In genomic region chr1:212229654-212230053, GRCh38 we compare ENCODE assay signal across 20 cellular contexts. TPM values are rescaled to one million over a fixed set of nuclear protein-coding genes. Genes with fewer than 3 reads are reported as not detected.
DNase-seq lines count a peak whose midpoint lies in the region; ATAC-seq, FAIRE-seq and TF ChIP-seq lines count a peak whose summit lies in the region.
"Had no signal": no experiment of that assay in that cellular context is flagged by ENCODE, and none has a peak within 500 bp of the region (broad histone marks: within the 10 kb centered on the region; RNA-seq: fewer than 3 reads in every experiment).

No MANE protein-coding gene starts in this region.

- H3K36me3 Mint-ChIP-seq in naive thymus-derived CD8-positive, alpha-beta T cell, result no peaks in the 10 kb centered on the region
- H3K36me3 Mint-ChIP-seq: activated naive CD8-positive, alpha-beta T cell treated with anti-CD3 and anti-CD28 coated beads for 36 hours; T-cell had no signal

- H3K27ac ChIP-seq in liver (ENCODE audit: low read depth in 1 of 2, low read length in 2 of 2) (peak overlapping the region; percentile 88 to 91), HepG2 (ENCODE audit: extremely low read length, insufficient read depth, low read length) (no peak overlapping the region), body of pancreas (peak overlapping the region; percentile 25 to 88 (median 87)), kidney (ENCODE audit: low read depth in 2 of 2, low read length in 2 of 2) (peak overlapping the region; percentile 13 to 44)
- H3K27ac ChIP-seq: A549, epithelial cell of prostate, left ventricle myocardium inferior, transverse colon had no signal

- ATAC-seq in HepG2, result no peak
- ATAC-seq in body of pancreas, result no peak
- ATAC-seq in naive thymus-derived CD8-positive, alpha-beta T cell, result no peak
- ATAC-seq: A549, T-cell had no signal

- no peak overlapping the region for H3K27ac Mint-ChIP-seq in naive thymus-derived CD8-positive, alpha-beta T cell
- H3K27ac Mint-ChIP-seq: activated naive CD8-positive, alpha-beta T cell treated with anti-CD3 and anti-CD28 coated beads for 36 hours; T-cell had no signal

- H3K9me3 Mint-ChIP-seq in naive thymus-derived CD8-positive, alpha-beta T cell, result no peaks in the 10 kb centered on the region
- H3K9me3 Mint-ChIP-seq: activated naive CD8-positive, alpha-beta T cell treated with anti-CD3 and anti-CD28 coated beads for 36 hours; T-cell had no signal

- POLR2A ChIA-PET in HepG2 (lab: Yijun Ruan, JAX), result interaction anchor here (0.6 to 2.0 kb wide), 3 partner anchors 9 to 55 kb away, joined by 3 to 6 read pairs (median 3); no protein-coding TSS in a partner anchor
- POLR2A ChIA-PET in naive thymus-derived CD8-positive, alpha-beta T cell (lab: Charles Lee), result no interaction called here

- no TSS peak for BruUV-seq in HepG2 (replicated peaks; lab: Mats Ljungman, UMichigan)

- H3K4me3 ChIP-seq in liver (ENCODE audit: low read depth in 1 of 3, low read length in 3 of 3), result no peak overlapping the region
- H3K4me3 ChIP-seq in HepG2 (replicated peaks in 1 of 3; ENCODE audit: insufficient read depth in 1 of 3, low read depth in 2 of 3, low read length in 3 of 3), result no peak overlapping the region
- H3K4me3 ChIP-seq in body of pancreas, result no peak overlapping the region
- no peak overlapping the region for H3K4me3 ChIP-seq in kidney (ENCODE audit: low read length in 2 of 2)
- H3K4me3 ChIP-seq: A549, left ventricle myocardium inferior, transverse colon had no signal

- H3K27me3 ChIP-seq in liver (ENCODE audit: control insufficient read depth in 4 of 4, insufficient read depth in 4 of 4, low read length in 3 of 4) (no peaks in the 10 kb centered on the region), HepG2 (ENCODE audit: control insufficient read depth in 1 of 2, insufficient read depth in 2 of 2, low read length in 2 of 2) (no peaks in the 10 kb centered on the region; a peak in 1 of 5 replicates), body of pancreas (no peaks in the 10 kb centered on the region)
- H3K27me3 ChIP-seq: transverse colon had no signal

- H3K27me3 Mint-ChIP-seq in naive thymus-derived CD8-positive, alpha-beta T cell, result no peaks in the 10 kb centered on the region
- H3K27me3 Mint-ChIP-seq: activated naive CD8-positive, alpha-beta T cell treated with anti-CD3 and anti-CD28 coated beads for 36 hours; T-cell had no signal

- DNase-seq in HepG2 (ENCODE audit: low spot score), result no peak
- no peak for DNase-seq in body of pancreas
- no peak for DNase-seq in kidney
- no peak for DNase-seq in superior temporal gyrus (ENCODE audit: extremely low spot score)
- DNase-seq in naive thymus-derived CD8-positive, alpha-beta T cell, result no peak
- DNase-seq in MV-4-11 (lab: John Stamatoyannopoulos, UW), result no peak
- DNase-seq in cerebellar cortex (ENCODE audit: low spot score), result no peak
- DNase-seq: activated naive CD8-positive, alpha-beta T cell treated with anti-CD3 and anti-CD28 coated beads for 36 hours; activated T-cell treated with anti-CD3 and anti-CD28 coated beads for 4 hours; GOT3; hippocampal formation; KBM-7; left ventricle myocardium inferior; NCI-H510A; stimulated activated CD8-positive, alpha-beta memory T cell treated with anti-CD3 and anti-CD28 coated beads, Interleukin-4, amount 100 ng/mL, for 48 hours; T-cell; transverse colon had no signal

- H2AFZ ChIP-seq in HepG2 (ENCODE audit: low read length), result no peak overlapping the region

- H3K4me2 ChIP-seq in HepG2 (ENCODE audit: low read depth, low read length), result no peak overlapping the region

- TF ChIP-seq CTCF in liver (IDR thresholded peaks at IDR 0.05; ENCODE audit: low read depth, low read length, missing input control) (no peak), HepG2 (CRISPR knock-in tag; IDR thresholded peaks at IDR 0.05) (no peak), body of pancreas (IDR thresholded peaks at IDR 0.05) (no peak), kidney (IDR thresholded peaks at IDR 0.05; ENCODE audit: borderline replicate concordance, extremely low read depth, insufficient read depth) (no peak)

- in situ Hi-C loops in HepG2 (cut with HindIII; ENCODE audit: extremely low pct_ligation_motif_present, low pct_unique_long_range_greater_than_20kb), result no loop called here

- WGBS in liver, result 91% methylated on average over 2 of the region's 2 CpGs
- 44% methylated on average over 2 of the region's 2 CpGs for WGBS in HepG2 (ENCODE audit: low lambda C conversion rate)
- WGBS in body of pancreas, 2 donors, result 63 to 91% methylated on average over 2 of the region's 2 CpGs

- H3K79me2 ChIP-seq in HepG2 (ENCODE audit: insufficient read depth, low read length), result no peaks in the 10 kb centered on the region

- no peaks in the 10 kb centered on the region for H3K36me3 ChIP-seq in liver (ENCODE audit: control insufficient read depth in 4 of 4, insufficient read depth in 3 of 4, low read depth in 1 of 4, low read length in 3 of 4)
- H3K36me3 ChIP-seq in HepG2 (replicated peaks in 1 of 2; ENCODE audit: control insufficient read depth in 1 of 2, insufficient read depth in 2 of 2, low read length in 2 of 2), result no peaks in the 10 kb centered on the region
- no peaks in the 10 kb centered on the region for H3K36me3 ChIP-seq in body of pancreas (replicated peaks in 1 of 2; ENCODE audit: insufficient read depth in 1 of 2, low read depth in 2 of 2)
- H3K36me3 ChIP-seq in kidney (ENCODE audit: control insufficient read depth in 1 of 2, insufficient read depth in 2 of 2, low read length in 2 of 2), result no peaks in the 10 kb centered on the region
- H3K36me3 ChIP-seq: left ventricle myocardium inferior, transverse colon had no signal

- H3K4me3 Mint-ChIP-seq in naive thymus-derived CD8-positive, alpha-beta T cell, result no peak overlapping the region
- H3K4me3 Mint-ChIP-seq: activated naive CD8-positive, alpha-beta T cell treated with anti-CD3 and anti-CD28 coated beads for 36 hours; T-cell had no signal

- H3K9ac ChIP-seq in liver (ENCODE audit: low read depth in 1 of 2, low read length in 2 of 2) (no peak overlapping the region), HepG2 (ENCODE audit: insufficient read depth, low read depth, low read length) (no peak overlapping the region), kidney (ENCODE audit: low read length in 2 of 2) (peak overlapping the region in 1 of 2 donors; percentile 4)

- TF ChIP-seq EP300 in HepG2 (IDR thresholded peaks at IDR 0.05; ENCODE audit: low read depth in 2 of 2, low read length in 2 of 2), result no peak
- TF ChIP-seq EP300 in HepG2 (CRISPR knock-in tag; IDR thresholded peaks at IDR 0.05; ENCODE audit: borderline replicate concordance), result no peak

- TF ChIP-seq POLR2A in HepG2 (IDR thresholded peaks at IDR 0.05; ENCODE audit: insufficient read depth in 1 of 2, low read depth in 2 of 2, low read length in 2 of 2) (no peak), body of pancreas (IDR thresholded peaks at IDR 0.05) (no peak)

- H3K9me3 ChIP-seq in liver (ENCODE audit: control insufficient read depth in 4 of 4, low read length in 3 of 4) (no peaks in the 10 kb centered on the region), HepG2 (ENCODE audit: low read length) (no peaks in the 10 kb centered on the region), body of pancreas (no peaks in the 10 kb centered on the region), kidney (ENCODE audit: control insufficient read depth in 1 of 2, low read length in 2 of 2) (no peaks in the 10 kb centered on the region)
- H3K9me3 ChIP-seq: A549, left ventricle myocardium inferior, transverse colon had no signal

- H3K4me1 ChIP-seq in liver (ENCODE audit: control insufficient read depth in 4 of 4, insufficient read depth in 4 of 4, low read length in 3 of 4) (peaks cover 0 to 40% (median 21%) of the 10 kb centered on the region in 4 donors), HepG2 (ENCODE audit: insufficient read depth, low read length) (peaks cover 74% of the 10 kb centered on the region), body of pancreas (peaks cover 71% of the 10 kb centered on the region), kidney (ENCODE audit: control insufficient read depth in 1 of 2, insufficient read depth in 1 of 2, low read depth in 1 of 2, low read length in 2 of 2) (peaks cover 22 to 29% of the 10 kb centered on the region in 2 donors)

- TF ChIP-seq RAD21 in liver (IDR thresholded peaks at IDR 0.05) (no peak), HepG2 (CRISPR knock-in tag; IDR thresholded peaks at IDR 0.05) (no peak)

- CTCF ChIA-PET in HepG2 (lab: Yijun Ruan, JAX; ENCODE audit: low intra/inter-chr PET ratio, low total read pairs), result no interaction called here

- FAIRE-seq in HepG2 (lab: Jason Lieb, UNC) (no peak), kidney (lab: Jason Lieb, UNC) (no peak)
- FAIRE-seq: A549 had no signal

- intact Hi-C loops in HepG2 (cut with micrococcal nuclease; ENCODE audit: unreplicated experiment) (loop anchor here (5.0 kb wide), 2 partner anchors 43 to 58 kb away; partner anchors contain the start of gene PPP2R5A), body of pancreas (cut with DNase I) (no loop called here), kidney (cut with DNase I) (no loop called here)

- no peaks in the 10 kb centered on the region for H4K20me1 ChIP-seq in HepG2 (ENCODE audit: insufficient read depth, low read length)

- H3K4me1 Mint-ChIP-seq in naive thymus-derived CD8-positive, alpha-beta T cell, result peaks cover 7 to 46% (median 25%) of the 10 kb centered on the region in 4 donors

RNA-seq across cellular contexts. Expression of gene PPP2R5A, which starts 55.6 kb away (rescaled TPM):
- total RNA-seq in liver (10 to 100 TPM; 29.5 to 40.7 TPM), HepG2 (2016; rRNA removed; fragmentation: Illumina TruSeq; extraction: Trizol) (22.0 and 26.5 TPM in 2 replicates), body of pancreas (10 to 100 TPM; 30.3 to 32.7 TPM), kidney (67.3 TPM)
- polyA plus RNA-seq in liver (10 to 100 TPM; 22.9 to 27.4 TPM), HepG2 (2011; rRNA removed) (27.5 and 31.4 TPM in 2 replicates), kidney (ENCODE audit: insufficient read depth, low read depth, low replicate concordance) (36.6 TPM)
- total RNA-seq in HepG2 (2016; cell fraction: cytosol; rRNA removed; fragmentation: Illumina TruSeq; extraction: Trizol; ENCODE audit: low read depth), result 6.9 and 7.3 TPM in 2 replicates
- 21.8 and 25.0 TPM in 2 replicates for total RNA-seq in HepG2 (2016; cell fraction: insoluble cytoplasmic fraction; rRNA removed; fragmentation: Illumina TruSeq; extraction: Trizol)
- 22.7 and 24.3 TPM in 2 replicates for total RNA-seq in HepG2 (2016; cell fraction: membrane; rRNA removed; fragmentation: Illumina TruSeq; extraction: Trizol)
- 15.8 and 16.6 TPM in 2 replicates for total RNA-seq in HepG2 (2016; cell fraction: nucleus; rRNA removed; fragmentation: Illumina TruSeq; extraction: Trizol)
- 14.2 and 20.6 TPM in 2 replicates for polyA plus RNA-seq in HepG2 (2011; cell fraction: cytosol; rRNA removed)
- polyA plus RNA-seq in HepG2 (2011; cell fraction: nucleus; rRNA removed), result 13.4 and 15.4 TPM in 2 replicates
- 20.6 and 22.6 TPM in 2 replicates for polyA plus RNA-seq in HepG2 (2012)
- 5.8 and 6.4 TPM in 2 replicates for polyA plus RNA-seq in HepG2 (2016; cell fraction: cytosol; fragmentation: Illumina TruSeq; extraction: Trizol; ENCODE audit: low read depth)
- polyA plus RNA-seq in HepG2 (2016; cell fraction: insoluble cytoplasmic fraction; fragmentation: Illumina TruSeq; extraction: Trizol; ENCODE audit: low read depth), result 27.2 and 28.9 TPM in 2 replicates
- 18.6 and 19.6 TPM in 2 replicates for polyA plus RNA-seq in HepG2 (2016; cell fraction: membrane; fragmentation: Illumina TruSeq; extraction: Trizol; ENCODE audit: low read depth)
- polyA plus RNA-seq in HepG2 (2016; cell fraction: nucleus; fragmentation: Illumina TruSeq; extraction: Trizol; ENCODE audit: insufficient read depth, low read depth), result 19.9 and 22.9 TPM in 2 replicates
- 10.8 and 12.7 TPM in 2 replicates for polyA minus RNA-seq in HepG2 (2011; rRNA and poly(A)+ RNA removed; ENCODE audit: low replicate concordance)
- polyA minus RNA-seq in HepG2 (2011; cell fraction: cytosol; rRNA and poly(A)+ RNA removed), result 16.4 and 21.3 TPM in 2 replicates
- 21.4 and 23.7 TPM in 2 replicates for polyA minus RNA-seq in HepG2 (2011; cell fraction: nucleus; rRNA and poly(A)+ RNA removed)
- total RNA-seq in naive thymus-derived CD8-positive, alpha-beta T cell, result 10 to 100 TPM; 47.7 to 49.6 TPM
- polyA plus RNA-seq in naive thymus-derived CD8-positive, alpha-beta T cell, result 10 to 100 TPM; 25.8 to 30.9 (median 27.8) TPM
